In the genomic region with DNA sequence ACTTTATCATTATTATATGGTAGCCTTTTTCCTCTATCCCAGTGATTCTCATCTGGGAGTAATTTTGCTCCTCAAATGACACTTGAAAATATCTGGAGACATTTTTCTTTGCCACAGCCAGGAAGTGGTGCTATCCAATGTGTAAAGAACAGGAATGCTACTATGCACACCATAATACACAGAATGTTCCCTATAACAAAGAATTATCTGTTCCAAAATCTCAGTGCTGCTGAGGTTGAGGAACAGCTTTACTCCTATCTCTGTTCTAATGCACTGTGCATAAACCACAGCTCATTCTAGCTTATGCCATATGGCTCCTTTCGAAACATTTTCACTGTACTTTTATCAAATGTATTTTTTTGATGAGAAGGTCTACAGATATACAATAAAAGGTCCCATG, we compare ENCODE assay signal across 28 cellular contexts.
"Had no signal": no experiment of that assay in that cellular context is flagged by ENCODE, and none has a peak within 500 bp of the region (broad histone marks: within the 10 kb centered on the region; RNA-seq: fewer than 3 reads in every experiment).

No MANE protein-coding gene starts in this region.

- DNase-seq: activated B cell treated with CpG ODN at 0.5 μM for 24 hours; activated CD4-positive, alpha-beta T cell treated with anti-CD3 and anti-CD28 coated beads for 48 hours; activated CD4-positive, alpha-beta T cell treated with anti-CD3 and anti-CD28 coated beads, Interleukin-2, amount 50 U/mL, for 1 hour; activated CD4-positive, alpha-beta T cell treated with anti-CD3 and anti-CD28 coated beads, Interleukin-2, amount 50 U/mL, for 48 hours; activated CD8-positive, alpha-beta memory T cell treated with anti-CD3 and anti-CD28 coated beads for 24 hours; activated CD8-positive, alpha-beta T cell treated with anti-CD3 and anti-CD28 coated beads for 36 hours; activated effector memory CD4-positive, alpha-beta T cell treated with Interleukin-2 at 50 U/mL for 16 hours; activated gamma-delta T cell treated with Interleukin-2 at 50 U/mL for 16 hours; activated naive CD4-positive, alpha-beta T cell treated with anti-CD3 and anti-CD28 coated beads, Interleukin-2, amount 50 U/mL, for 16 hours; activated naive CD4-positive, alpha-beta T cell treated with Interleukin-2 at 50 U/mL for 16 hours; activated T-cell treated with anti-CD3 and anti-CD28 coated beads, Interleukin-2, amount 50 U/mL, for 4 hours; amniotic stem cell; brain microvascular endothelial cell; cortex of kidney; dermis blood vessel endothelial cell; effector CD4-positive, alpha-beta T cell; effector memory CD8-positive, alpha-beta T cell; erythroblast; foreskin keratinocyte; gastrocnemius medialis; glutamatergic neuron; heart left ventricle; T-helper 17 cell; T1000; WERI-Rb-1 had no signal

- FAIRE-seq: astrocyte, bronchial epithelial cell, colon had no signal
